In genomic region chr10:119691726-119692125, GRCh38 we compare ENCODE assay signal across 30 cellular contexts.
"Had no signal": no experiment of that assay in that cellular context is flagged by ENCODE, and none has a peak within 500 bp of the region (broad histone marks: within the 10 kb centered on the region; RNA-seq: fewer than 3 reads in every experiment).

No MANE protein-coding gene starts in this region.

- FAIRE-seq: astrocyte had no signal

- ATAC-seq: activated T-cell treated with anti-CD3 and anti-CD28 coated beads, Interleukin-2, amount 50 U/mL, for 72 hours; activated T-helper 17 cell treated with anti-CD3 and anti-CD28 coated beads, Interleukin-2, amount 50 U/mL, for 72 hours; body of pancreas had no signal

- H3K27ac ChIP-seq: body of pancreas, breast epithelium, VCaP had no signal

- H3K27me3 ChIP-seq: body of pancreas, breast epithelium had no signal

- DNase-seq: activated B cell treated with CpG ODN at 0.5 μM for 24 hours; activated CD4-positive, alpha-beta memory T cell treated with anti-CD3 and anti-CD28 coated beads for 36 hours; activated CD4-positive, alpha-beta T cell treated with anti-CD3 and anti-CD28 coated beads for 4 hours; activated CD4-positive, alpha-beta T cell treated with anti-CD3 and anti-CD28 coated beads, Interleukin-2, amount 50 U/mL, for 1 hour; activated CD4-positive, CD25-positive, alpha-beta regulatory T cell treated with anti-CD3 and anti-CD28 coated beads, Interleukin-2, amount 50 U/mL, for 72 hours; activated effector memory CD4-positive, alpha-beta T cell treated with anti-CD3 and anti-CD28 coated beads, Interleukin-2, amount 50 U/mL, for 16 hours; activated naive CD4-positive, alpha-beta T cell; activated naive CD4-positive, alpha-beta T cell treated with anti-CD3 and anti-CD28 coated beads, Interleukin-2, amount 50 U/mL, for 16 hours; activated naive CD8-positive, alpha-beta T cell treated with anti-CD3 and anti-CD28 coated beads for 36 hours; activated T-cell treated with anti-CD3 and anti-CD28 coated beads, Interleukin-2, amount 50 U/mL, for 1 hour; activated T-cell treated with anti-CD3 and anti-CD28 coated beads, Interleukin-2, amount 50 U/mL, for 72 hours; body of pancreas; NCI-H1105; NCI-H1417 treated with DMSO at 0.1 percent for 48 hours; NCI-H187 treated with DMSO at 0.1 percent for 48 hours; NCI-H2081; NCI-H2171 treated with DMSO at 0.1 percent for 48 hours; NCI-H2227 treated with DMSO at 0.1 percent for 48 hours; NCI-H446 treated with DMSO at 0.1 percent for 48 hours; NCI-H69; NK-92 treated with Interleukin-12 subunit alpha and Interleukin-12 subunit beta, amount 100 ng/mL, for 24 hours; Right ventricle myocardium superior; SW 1271; T-helper 1 cell; T-helper 2 cell; T-helper 9 cell had no signal

- H3K36me3 ChIP-seq: breast epithelium had no signal

- H3K9me3 ChIP-seq: body of pancreas, breast epithelium had no signal

- H3K4me3 ChIP-seq: body of pancreas, breast epithelium had no signal

- H3K4me1 ChIP-seq: body of pancreas, breast epithelium had no signal
